In genomic region chr19:33508431-33508830, GRCh38 we compare ENCODE assay signal across 33 cellular contexts.
"Had no signal": no experiment of that assay in that cellular context is flagged by ENCODE, and none has a peak within 500 bp of the region (broad histone marks: within the 10 kb centered on the region; RNA-seq: fewer than 3 reads in every experiment).

No MANE protein-coding gene starts in this region.

- H3K4me2 ChIP-seq: KMS-11 had no signal

- H3K36me3 ChIP-seq: WERI-Rb-1 had no signal

- DNase-seq: activated CD4-positive, alpha-beta memory T cell treated with anti-CD3 and anti-CD28 coated beads, Interleukin-2, amount 10 ng/mL, durations not matched to agents 7 days and 5 days; activated CD4-positive, alpha-beta T cell treated with anti-CD3 and anti-CD28 coated beads for 1 hour; activated CD4-positive, alpha-beta T cell treated with anti-CD3 and anti-CD28 coated beads for 48 hours; activated CD4-positive, CD25-positive, alpha-beta regulatory T cell; activated CD8-positive, alpha-beta memory T cell treated with anti-CD3 and anti-CD28 coated beads for 24 hours; activated CD8-positive, alpha-beta memory T cell treated with anti-CD3 and anti-CD28 coated beads, Interleukin-2, amount 10 ng/mL, durations not matched to agents 7 days and 5 days; activated CD8-positive, alpha-beta memory T cell treated with anti-CD3 and anti-CD28 coated beads, Interleukin-2, amount 50 U/mL, for 48 hours; activated effector memory CD4-positive, alpha-beta T cell treated with Interleukin-2 at 50 U/mL for 16 hours; activated naive CD4-positive, alpha-beta T cell treated with anti-CD3 and anti-CD28 coated beads, Interleukin-2, amount 10 ng/mL, durations not matched to agents 7 days and 5 days; activated naive CD8-positive, alpha-beta T cell treated with anti-CD3 and anti-CD28 coated beads, Interleukin-2, amount 50 U/mL, for 24 hours; activated T-cell treated with anti-CD3 and anti-CD28 coated beads, Interleukin-2, amount 50 U/mL, for 48 hours; MM.1S; NCI-H1092 treated with DMSO at 0.1 percent for 48 hours; NCI-H1417; NCI-H146; NCI-H187; NCI-H2029 treated with DMSO at 0.1 percent for 48 hours; NCI-H2107; NCI-H2171; NCI-H510A; NCI-H526; NCI-H748 treated with DMSO at 0.1 percent for 48 hours; NK-92 treated with Interleukin-12 subunit alpha and Interleukin-12 subunit beta, amount 100 ng/mL, for 24 hours; SHP77 treated with DMSO at 0.1 percent for 48 hours; SW 1271; T-helper 1 cell; T-helper 2 cell; T-helper 9 cell; WERI-Rb-1 had no signal

- H3K4me3 ChIP-seq: SJSA1 had no signal

- H3K27ac ChIP-seq: KMS-11, SJSA1, WERI-Rb-1 had no signal

- H3K9me3 ChIP-seq: SJSA1 had no signal

- ATAC-seq: activated CD8-positive, alpha-beta memory T cell treated with anti-CD3 and anti-CD28 coated beads, Interleukin-2, amount 10 ng/mL, durations not matched to agents 7 days and 5 days; activated naive CD8-positive, alpha-beta T cell treated with anti-CD3 and anti-CD28 coated beads, Interleukin-2, amount 50 U/mL, for 24 hours; Panc1 had no signal

- H3K9ac ChIP-seq: KMS-11 had no signal

- H3K4me1 ChIP-seq: SJSA1 had no signal

- H3K27me3 ChIP-seq: SJSA1 had no signal

- FAIRE-seq: bronchial epithelial cell had no signal
